ENCODE assay signal across 22 cellular contexts in genomic region chr5:132099905-132100304, GRCh38. TPM values are rescaled to one million over a fixed set of nuclear protein-coding genes. Genes with fewer than 3 reads are reported as not detected.
A peak's percentile ranks its signal among the peaks of the same experiment; 100 is the strongest.
DNase-seq lines count a peak whose midpoint lies in the region; ATAC-seq, FAIRE-seq and TF ChIP-seq lines count a peak whose summit lies in the region.
"Had no signal": no experiment of that assay in that cellular context is flagged by ENCODE, and none has a peak within 500 bp of the region (broad histone marks: within the 10 kb centered on the region; RNA-seq: fewer than 3 reads in every experiment).

No MANE protein-coding gene starts in this region.

- ATAC-seq in activated naive CD4-positive, alpha-beta T cell treated with anti-CD3 and anti-CD28 coated beads, Interleukin-2, amount 50 U/mL, for 72 hours, result peak in 1 of 2 donors; percentile 3
- ATAC-seq in T-cell (replicated peaks in 1 of 4), result no peak
- no peak for ATAC-seq in K562
- ATAC-seq in stimulated activated naive CD8-positive, alpha-beta T cell treated with anti-CD3 and anti-CD28 coated beads, Interleukin-15, amount 100 ng/mL, for 72 hours, result no peak
- ATAC-seq in GM23338, result no peak
- ATAC-seq: WTC11 had no signal

- H3K27me3 ChIP-seq in K562 (ENCODE audit: control insufficient read depth in 2 of 2, insufficient read depth in 2 of 2, low read length in 2 of 2) (no peaks in the 10 kb centered on the region), GM23338 (ENCODE audit: insufficient read depth) (no peaks in the 10 kb centered on the region)
- H3K27me3 ChIP-seq: MG63, right atrium auricular region had no signal

- no peak for TF ChIP-seq POLR2A in K562 (conservative IDR thresholded peaks at IDR 0.05)
- TF ChIP-seq POLR2A in erythroblast (IDR thresholded peaks at IDR 0.05; ENCODE audit: low read length), result no peak

- no peak for TF ChIP-seq RAD21 in K562 (CRISPR knock-in tag; conservative IDR thresholded peaks at IDR 0.05 in 1 of 2, IDR thresholded peaks at IDR 0.05 in 1 of 2)

- H3K9me2 ChIP-seq in GM23338 (ENCODE audit: insufficient read depth), result no peaks in the 10 kb centered on the region

- H3K36me3 Mint-ChIP-seq in activated naive CD4-positive, alpha-beta T cell treated with anti-CD3 and anti-CD28 coated beads, Interleukin-2, amount 50 U/mL, for 72 hours, result peaks cover 4 to 10% of the 10 kb centered on the region in 2 donors
- H3K36me3 Mint-ChIP-seq in T-cell (no peaks in the 10 kb centered on the region), GM23338 (ENCODE audit: low read depth) (no peaks in the 10 kb centered on the region)
- H3K36me3 Mint-ChIP-seq: WTC11 had no signal

- TF ChIP-seq CTCF in K562 (IDR thresholded peaks at IDR 0.05 in 2 of 3, conservative IDR thresholded peaks at IDR 0.05 in 1 of 3; ENCODE audit: insufficient read depth in 2 of 3, low read depth in 1 of 3, low read length in 3 of 3), result no peak
- no peak for TF ChIP-seq CTCF in GM23338 (conservative IDR thresholded peaks at IDR 0.05; ENCODE audit: low read depth in 2 of 2)

- no peak overlapping the region for H3K4me3 ChIP-seq in K562
- no peak overlapping the region for H3K4me3 ChIP-seq in GM23338
- H3K4me3 ChIP-seq: MG63, right atrium auricular region had no signal

- BruUV-seq in K562 (replicated peaks; lab: Mats Ljungman, UMichigan), result no TSS peak

- intact Hi-C loops in K562 (cut with micrococcal nuclease), result loop anchor here (2.0 kb wide), 1 partner anchor 77 kb away; no protein-coding TSS in a partner anchor

- H3K4me3 Mint-ChIP-seq in T-cell (no peak overlapping the region), GM23338 (no peak overlapping the region)
- H3K4me3 Mint-ChIP-seq in stimulated activated naive CD8-positive, alpha-beta T cell treated with anti-CD3 and anti-CD28 coated beads, Interleukin-15, amount 100 ng/mL, for 72 hours, result peak overlapping the region; percentile 29 to 44
- H3K4me3 Mint-ChIP-seq: WTC11 had no signal

- H3K4me1 Mint-ChIP-seq in T-cell (peaks cover 61 to 81% (median 68%) of the 10 kb centered on the region in 3 donors), GM23338 (no peaks in the 10 kb centered on the region)
- peaks cover 89% of the 10 kb centered on the region for H3K4me1 Mint-ChIP-seq in stimulated activated naive CD8-positive, alpha-beta T cell treated with anti-CD3 and anti-CD28 coated beads, Interleukin-15, amount 100 ng/mL, for 72 hours
- H3K4me1 Mint-ChIP-seq: WTC11 had no signal

- H3K9ac ChIP-seq in K562 (ENCODE audit: insufficient read depth in 1 of 2, low read depth in 2 of 2, low read length in 2 of 2), result no peak overlapping the region

- H3K9me1 ChIP-seq in K562 (ENCODE audit: control insufficient read depth, insufficient read depth, low read length), result no peaks in the 10 kb centered on the region

- no peak overlapping the region for H3K27ac ChIP-seq in K562 (ENCODE audit: extremely low read depth, low read depth, low read length)
- H3K27ac ChIP-seq in GM23338 (ENCODE audit: low read depth), result no peak overlapping the region
- H3K27ac ChIP-seq: right atrium auricular region had no signal

- H3K9me3 Mint-ChIP-seq in activated naive CD4-positive, alpha-beta T cell treated with anti-CD3 and anti-CD28 coated beads, Interleukin-2, amount 50 U/mL, for 72 hours, result peaks cover 0 to 4% of the 10 kb centered on the region in 2 donors
- H3K9me3 Mint-ChIP-seq in T-cell (no peaks in the 10 kb centered on the region), GM23338 (no peaks in the 10 kb centered on the region)
- H3K9me3 Mint-ChIP-seq in stimulated activated naive CD8-positive, alpha-beta T cell treated with anti-CD3 and anti-CD28 coated beads, Interleukin-15, amount 100 ng/mL, for 72 hours, result no peaks in the 10 kb centered on the region
- H3K9me3 Mint-ChIP-seq: WTC11 had no signal

- H3K4me2 ChIP-seq in K562 (ENCODE audit: insufficient read depth, low read length) (no peak overlapping the region), GM23338 (no peak overlapping the region)

- TF ChIP-seq EP300 in K562 (IDR thresholded peaks at IDR 0.05; ENCODE audit: low read length), result no peak

- POLR2A ChIA-PET in T-cell (lab: Charles Lee) (no interaction called here), K562 (lab: Yijun Ruan, JAX) (interaction anchor here (0.7 to 0.8 kb wide), 2 partner anchors 14 to 19 kb away, joined by 3 read pairs; no protein-coding TSS in a partner anchor)

- in situ Hi-C loops in K562 (cut with MboI), result no loop called here

- WGBS in K562 (ENCODE audit: insufficient coverage, low coverage, missing lambda C conversion rate), result 62% methylated on average over 3 of the region's 3 CpGs

- peak in 1 of 2 donors; percentile 60 for DNase-seq in activated naive CD4-positive, alpha-beta T cell treated with anti-CD3 and anti-CD28 coated beads, Interleukin-2, amount 50 U/mL, for 72 hours (ENCODE audit: low spot score in 2 of 2)
- DNase-seq in activated naive CD4-positive, alpha-beta T cell treated with anti-CD3 and anti-CD28 coated beads, Interleukin-2, amount 50 U/mL, for 16 hours, result no peak
- no peak for DNase-seq in T-cell
- DNase-seq in K562 (ENCODE audit: extremely low read depth in 1 of 4, low spot score in 3 of 4), result no peak
- no peak for DNase-seq in stimulated activated naive CD8-positive, alpha-beta T cell treated with anti-CD3 and anti-CD28 coated beads, Interleukin-15, amount 100 ng/mL, for 72 hours
- DNase-seq in glomerular visceral epithelial cell (ENCODE audit: extremely low spot score), result no peak
- no peak for DNase-seq in erythroblast (lab: John Stamatoyannopoulos, UW)
- no peak for DNase-seq in GM23338 (ENCODE audit: low spot score)
- DNase-seq: amygdala; central memory CD4-positive, alpha-beta T cell; glutamatergic neuron; MG63; NCI-H2081 treated with DMSO at 0.1 percent for 48 hours; NCI-H524; SHP77 had no signal

- H3K4me1 ChIP-seq in K562 (replicated peaks in 1 of 2; ENCODE audit: control insufficient read depth in 2 of 2, insufficient read depth in 2 of 2, low read length in 2 of 2) (peaks cover 32 to 67% of the 10 kb centered on the region in 2 experiments), GM23338 (ENCODE audit: insufficient read depth) (no peaks in the 10 kb centered on the region)

- no peaks in the 10 kb centered on the region; the same call in 2 of the 3 replicates for H3K36me3 ChIP-seq in K562 (ENCODE audit: control insufficient read depth, insufficient read depth, low read length)
- no peaks in the 10 kb centered on the region for H3K36me3 ChIP-seq in GM23338 (ENCODE audit: insufficient read depth)
- H3K36me3 ChIP-seq: MG63, right atrium auricular region had no signal

- H2AFZ ChIP-seq in K562 (ENCODE audit: low read depth, low read length) (no peak overlapping the region), GM23338 (no peak overlapping the region)

- FAIRE-seq in K562 (lab: Jason Lieb, UNC), result no peak
- FAIRE-seq: H54, urothelium cell line had no signal

- no peaks in the 10 kb centered on the region; the same call in 2 of the 3 replicates for H3K79me2 ChIP-seq in K562 (ENCODE audit: control insufficient read depth, insufficient read depth, low read length)
- no peaks in the 10 kb centered on the region for H3K79me2 ChIP-seq in GM23338 (replicated peaks; ENCODE audit: insufficient read depth)

- H4K20me1 ChIP-seq in K562 (replicated peaks; ENCODE audit: control insufficient read depth, insufficient read depth, low read length), result peaks cover 8% of the 10 kb centered on the region; the same call in 1 of the 2 replicates
- H4K20me1 ChIP-seq in GM23338 (replicated peaks; ENCODE audit: insufficient read depth), result no peaks in the 10 kb centered on the region

- no peaks in the 10 kb centered on the region for H3F3A ChIP-seq in GM23338 (replicated peaks; ENCODE audit: low read depth)

- H3K27ac Mint-ChIP-seq in activated naive CD4-positive, alpha-beta T cell treated with anti-CD3 and anti-CD28 coated beads, Interleukin-2, amount 50 U/mL, for 72 hours, result peak overlapping the region; percentile 90 to 97
- peak overlapping the region; percentile 17 to 74 for H3K27ac Mint-ChIP-seq in T-cell
- H3K27ac Mint-ChIP-seq in stimulated activated naive CD8-positive, alpha-beta T cell treated with anti-CD3 and anti-CD28 coated beads, Interleukin-15, amount 100 ng/mL, for 72 hours, result peak overlapping the region; percentile 0 to 66
- H3K27ac Mint-ChIP-seq in GM23338, result no peak overlapping the region
- H3K27ac Mint-ChIP-seq: WTC11 had no signal

- H3K27me3 Mint-ChIP-seq in T-cell (no peaks in the 10 kb centered on the region), GM23338 (ENCODE audit: insufficient read depth, low read depth, poor library complexity) (no peaks in the 10 kb centered on the region)
- H3K27me3 Mint-ChIP-seq in stimulated activated naive CD8-positive, alpha-beta T cell treated with anti-CD3 and anti-CD28 coated beads, Interleukin-15, amount 100 ng/mL, for 72 hours, result no peaks in the 10 kb centered on the region

- CTCF ChIA-PET in T-cell (lab: Charles Lee), result no interaction called here
- CTCF ChIA-PET in K562 (lab: Yijun Ruan, JAX; ENCODE audit: low intra/inter-chr PET ratio), result no interaction called here

- H3K9me3 ChIP-seq in K562 (replicated peaks; ENCODE audit: control insufficient read depth, insufficient read depth, low read depth, low read length), result no peaks in the 10 kb centered on the region
- H3K9me3 ChIP-seq: MG63, right atrium auricular region had no signal

RNA-seq across cellular contexts. Expression of gene CSF2, which starts 26.3 kb away (rescaled TPM):
- 10 to 100 TPM in 1 of 2 donors, 1 to 10 TPM in 1; 8.4 to 39.7 TPM for total RNA-seq in activated naive CD4-positive, alpha-beta T cell treated with anti-CD3 and anti-CD28 coated beads, Interleukin-2, amount 50 U/mL, for 72 hours
- total RNA-seq in T-cell, result under 1 TPM in 1 of 5 donors, not detected in 4; 0.89 TPM
- total RNA-seq in K562 (2011; cell fraction: chromatin; rRNA removed; ENCODE audit: low replicate concordance), result not detected in 2 replicates
- not detected in 2 replicates for total RNA-seq in K562 (2011; cell fraction: nucleolus; rRNA removed)
- total RNA-seq in K562 (2011; cell fraction: nucleoplasm; rRNA removed), result not detected in 2 replicates
- total RNA-seq in K562 (2014; rRNA removed), result not detected in 2 replicates
- not detected in 2 replicates for total RNA-seq in K562 (2014; rRNA removed; fragmentation: Illumina TruSeq; extraction: Trizol)
- 0.25 TPM in 1 of 2 replicates, not detected in the other for total RNA-seq in K562 (2015; rRNA removed; fragmentation: Illumina TruSeq; extraction: Trizol)
- 0.29 TPM in 1 of 2 replicates, not detected in the other for total RNA-seq in K562 (2021)
- polyA plus RNA-seq in K562 (2011; rRNA removed), result not detected in 2 replicates
- polyA plus RNA-seq in K562 (2011; cell fraction: cytosol; rRNA removed), result not detected in 2 replicates
- polyA plus RNA-seq in K562 (2011; cell fraction: nucleus; rRNA removed), result 0.30 TPM in 1 of 2 replicates, not detected in the other
- polyA plus RNA-seq in K562 (2012), result 0.13 TPM in 1 of 2 replicates, not detected in the other
- not detected in 2 replicates for polyA plus RNA-seq in K562 (2014; fragmentation: Illumina TruSeq; extraction: Trizol)
- polyA plus RNA-seq in K562 (2014; fragmentation: Nextera tagmentation; extraction: Ambion mirVana), result not detected
- polyA plus RNA-seq in K562 (2014; rRNA removed), result not detected in 2 replicates
- polyA minus RNA-seq in K562 (2011; rRNA and poly(A)+ RNA removed), result not detected in 2 replicates
- polyA minus RNA-seq in K562 (2011; cell fraction: cytosol; rRNA and poly(A)+ RNA removed), result not detected in 2 replicates
- not detected in 2 replicates for polyA minus RNA-seq in K562 (2011; cell fraction: nucleus; rRNA and poly(A)+ RNA removed)
- not detected in 2 replicates for total RNA-seq in GM23338 (2014; rRNA removed; shearing (Covaris generic))
- polyA plus RNA-seq in GM23338 (2016; fragmentation: Nextera tagmentation; extraction: Ambion mirVana), result not detected in 2 replicates
- total RNA-seq: liver, omental fat pad, right atrium auricular region, subcutaneous adipose tissue, WTC11 had no signal
- polyA plus RNA-seq: liver had no signal

RNA-seq across cellular contexts. Expression of gene IL3, which starts 39.5 kb away (rescaled TPM):
- total RNA-seq in activated naive CD4-positive, alpha-beta T cell treated with anti-CD3 and anti-CD28 coated beads, Interleukin-2, amount 50 U/mL, for 72 hours, result 1 to 10 TPM in 1 of 2 donors, not detected in 1; 9.7 TPM
- total RNA-seq in T-cell (not detected), K562 (2014; rRNA removed) (not detected in 2 replicates), K562 (2014; rRNA removed; fragmentation: Illumina TruSeq; extraction: Trizol) (not detected in 2 replicates), K562 (2015; rRNA removed; fragmentation: Illumina TruSeq; extraction: Trizol) (not detected in 2 replicates), K562 (2021) (not detected in 2 replicates)
- not detected in 2 replicates for total RNA-seq in K562 (2011; cell fraction: chromatin; rRNA removed; ENCODE audit: low replicate concordance)
- total RNA-seq in K562 (2011; cell fraction: nucleolus; rRNA removed), result not detected in 2 replicates
- total RNA-seq in K562 (2011; cell fraction: nucleoplasm; rRNA removed), result not detected in 2 replicates
- polyA plus RNA-seq in K562 (2011; rRNA removed) (not detected in 2 replicates), K562 (2014; fragmentation: Illumina TruSeq; extraction: Trizol) (not detected in 2 replicates), K562 (2014; fragmentation: Nextera tagmentation; extraction: Ambion mirVana) (not detected), K562 (2014; rRNA removed) (not detected in 2 replicates), GM23338 (2016; fragmentation: Nextera tagmentation; extraction: Ambion mirVana) (not detected in 2 replicates)
- not detected in 2 replicates for polyA plus RNA-seq in K562 (2011; cell fraction: cytosol; rRNA removed)
- polyA plus RNA-seq in K562 (2011; cell fraction: nucleus; rRNA removed), result not detected in 2 replicates
- polyA plus RNA-seq in K562 (2012), result 0.08 and 0.12 TPM in 2 replicates
- polyA minus RNA-seq in K562 (2011; rRNA and poly(A)+ RNA removed), result not detected in 2 replicates
- not detected in 2 replicates for polyA minus RNA-seq in K562 (2011; cell fraction: cytosol; rRNA and poly(A)+ RNA removed)
- polyA minus RNA-seq in K562 (2011; cell fraction: nucleus; rRNA and poly(A)+ RNA removed), result not detected in 2 replicates
- total RNA-seq in GM23338 (2014; rRNA removed; shearing (Covaris generic)), result not detected in 2 replicates
- total RNA-seq: liver, omental fat pad, right atrium auricular region, subcutaneous adipose tissue, WTC11 had no signal
- polyA plus RNA-seq: liver had no signal

Comparison
In these comparisons a context has a peak if more than half of its experiments do, and no peak if none do; other contexts are left out.
1. H3K4me3 Mint-ChIP-seq: peak in stimulated activated naive CD8-positive, alpha-beta T cell treated with anti-CD3 and anti-CD28 coated beads, Interleukin-15, amount 100 ng/mL, for 72 hours (2 of 2); none in T-cell (0 of 3) and GM23338 (single experiment).